33 cellular contexts compared by ENCODE assay signal in genomic region chr1:91937613-91938012, GRCh38. TPM values are rescaled to one million over a fixed set of nuclear protein-coding genes. Genes with fewer than 3 reads are reported as not detected.
"Had no signal": no experiment of that assay in that cellular context is flagged by ENCODE, and none has a peak within 500 bp of the region (broad histone marks: within the 10 kb centered on the region; RNA-seq: fewer than 3 reads in every experiment).

No MANE protein-coding gene starts in this region.

- H3K9me3 ChIP-seq: MG63, Peyer's patch, SJSA1, SK-N-SH had no signal

- ATAC-seq: PC-3 had no signal

- H3K4me3 ChIP-seq: MG63, Peyer's patch, SJSA1 had no signal

- DNase-seq: Kasumi-1, MG63, NCI-H1048, NCI-H1092 treated with DMSO at 0.1 percent for 48 hours, NCI-H1105 treated with DMSO at 0.1 percent for 48 hours, NCI-H1417, NCI-H1436, NCI-H146, NCI-H1694, NCI-H187, NCI-H1930, NCI-H2029 treated with DMSO at 0.1 percent for 48 hours, NCI-H2081 treated with DMSO at 0.1 percent for 48 hours, NCI-H2107, NCI-H2171, NCI-H226, NCI-H446 treated with DMSO at 0.1 percent for 48 hours, NCI-H510A, NCI-H524, NCI-H526, NCI-H69, NCI-H748 treated with DMSO at 0.1 percent for 48 hours, NCI-H82, OCI-M1, PC-3, Peyer's patch, Right ventricle myocardium superior, RPMI8226, SHP77 treated with DMSO at 0.1 percent for 48 hours, SK-N-SH, SW 1271 had no signal

RNA-seq across cellular contexts. Expression of gene BRDT, which starts 11.6 kb away (rescaled TPM):
- total RNA-seq: M059J, PC-3, Peyer's patch, Right ventricle myocardium superior, SJSA1 had no signal
